1 cellular context compared by ENCODE assay signal in the genomic region with DNA sequence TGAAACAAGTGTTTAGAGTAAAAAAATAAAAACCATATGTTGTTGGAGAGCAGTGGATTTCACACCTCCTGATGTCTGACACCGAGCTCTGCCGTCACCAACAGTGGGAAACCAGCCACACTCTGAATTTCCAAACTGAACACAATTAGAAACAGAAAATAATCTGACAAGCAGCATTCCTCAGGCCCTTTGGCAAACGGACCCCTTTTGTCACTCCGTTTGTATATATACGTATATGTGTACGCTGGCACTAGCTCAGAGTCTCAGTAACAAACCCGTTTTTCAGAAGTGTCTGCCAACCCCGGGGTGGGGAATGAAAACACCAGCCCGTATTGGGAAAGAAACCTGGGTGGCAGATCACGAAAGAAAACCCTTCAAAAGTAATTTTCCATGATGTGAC.
TF ChIP-seq lines count a peak whose summit lies in the region.

No MANE protein-coding gene starts in this region.

TF ChIP-seq in IMR-90, 13 proteins besides CTCF, POLR2A, EP300 and RAD21:
- TF ChIP-seq CHD1 (IDR thresholded peaks at IDR 0.05; ENCODE audit: low read depth, low read length), result no peak
- TF ChIP-seq BHLHE40 (IDR thresholded peaks at IDR 0.05; ENCODE audit: low read depth, low read length), result no peak
- no peak for TF ChIP-seq FOS (IDR thresholded peaks at IDR 0.05; ENCODE audit: low read depth, low read length)
